ENCODE assay signal across 23 cellular contexts in genomic region chr1:3217096-3217724, GRCh38.
DNase-seq lines count a peak whose midpoint lies in the region; ATAC-seq and TF ChIP-seq lines count a peak whose summit lies in the region.
"Had no signal": no experiment of that assay in that cellular context is flagged by ENCODE, and none has a peak within 500 bp of the region (broad histone marks: within the 10 kb centered on the region; RNA-seq: fewer than 3 reads in every experiment).

No MANE protein-coding gene starts in this region.

- peak overlapping the region; percentile 72 for H3K27ac ChIP-seq in layer of hippocampus (ENCODE audit: low read depth, low read length)
- H3K27ac ChIP-seq in sigmoid colon: peak overlapping the region in 2 of 4 donors; percentile 26 to 28
- H3K27ac ChIP-seq in vagina: peak overlapping the region; percentile 39
- H3K27ac ChIP-seq: prostate gland had no signal

- 80 to 87% methylated on average over 26 of the region's 26 CpGs for WGBS in sigmoid colon, 2 donors

- H3K9me3 ChIP-seq in sigmoid colon (no peaks in the 10 kb centered on the region), vagina (no peaks in the 10 kb centered on the region)
- H3K9me3 ChIP-seq: prostate gland, SK-N-SH had no signal

- intact Hi-C loops in sigmoid colon (cut with DNase I) (no loop called here), vagina (cut with DNase I) (no loop called here)

- TF ChIP-seq CTCF in sigmoid colon (IDR thresholded peaks at IDR 0.05): no peak
- TF ChIP-seq CTCF in vagina (IDR thresholded peaks at IDR 0.05): no peak

- no peak for TF ChIP-seq EP300 in sigmoid colon (IDR thresholded peaks at IDR 0.05)

- H3K4me3 ChIP-seq in sigmoid colon: peak overlapping the region in 3 of 4 donors; percentile 11 to 28 (median 26)
- peak overlapping the region in 1 of 2 donors; percentile 11 for H3K4me3 ChIP-seq in vagina
- H3K4me3 ChIP-seq: K562, prostate gland had no signal

- H3K27me3 ChIP-seq in layer of hippocampus (ENCODE audit: control insufficient read depth, insufficient read depth, low read length) (peaks cover 3% of the 10 kb centered on the region), sigmoid colon (peaks cover 0 to 67% (median 11%) of the 10 kb centered on the region in 3 donors), vagina (no peaks in the 10 kb centered on the region)

- H3K4me1 ChIP-seq in sigmoid colon: peaks cover 0 to 38% (median 30%) of the 10 kb centered on the region in 4 donors
- peaks cover 26% of the 10 kb centered on the region for H3K4me1 ChIP-seq in vagina
- H3K4me1 ChIP-seq: prostate gland had no signal

- no peak for ATAC-seq in HG02678 (IDR thresholded peaks at IDR 0.05; ENCODE audit: unreplicated experiment)
- ATAC-seq: activated naive CD4-positive, alpha-beta T cell treated with anti-CD3 and anti-CD28 coated beads, Interleukin-2, amount 50 U/mL, for 72 hours; HCT116; K562; stimulated activated naive CD8-positive, alpha-beta T cell treated with anti-CD3 and anti-CD28 coated beads, Interleukin-15, amount 100 ng/mL, for 72 hours had no signal

- peak; percentile 61 for DNase-seq in astrocyte of the hippocampus (ENCODE audit: low read depth, low spot score)
- no peak for DNase-seq in sigmoid colon
- DNase-seq in vagina (ENCODE audit: extremely low spot score in 2 of 2): no peak
- no peak for DNase-seq in Ammon's horn (ENCODE audit: low spot score)
- DNase-seq in activated CD4-positive, CD25-positive, alpha-beta regulatory T cell (lab: John Stamatoyannopoulos, UW): no peak
- DNase-seq: activated CD4-positive, alpha-beta T cell treated with anti-CD3 and anti-CD28 coated beads, Interleukin-2, amount 50 U/mL, for 1 hour; CD4-positive, alpha-beta memory T cell; DMS153; GF-D8; glutamatergic neuron; NCI-H2171; NCI-H69; RPMI8226; SK-N-SH; stimulated activated CD4-positive, alpha-beta T cell treated with anti-CD3 and anti-CD28 coated beads, Interleukin-2, amount 100 ng/mL, for 48 hours; stimulated activated naive CD8-positive, alpha-beta T cell treated with anti-CD3 and anti-CD28 coated beads, Interleukin-15, amount 100 ng/mL, for 72 hours; T-helper 2 cell had no signal

- TF ChIP-seq POLR2A in sigmoid colon (IDR thresholded peaks at IDR 0.05) (no peak), vagina (IDR thresholded peaks at IDR 0.05) (no peak)

- H3K36me3 ChIP-seq in sigmoid colon: no peaks in the 10 kb centered on the region
- no peaks in the 10 kb centered on the region for H3K36me3 ChIP-seq in vagina
- H3K36me3 ChIP-seq: prostate gland had no signal
